ENCODE assay signal across 18 cellular contexts in the genomic region with DNA sequence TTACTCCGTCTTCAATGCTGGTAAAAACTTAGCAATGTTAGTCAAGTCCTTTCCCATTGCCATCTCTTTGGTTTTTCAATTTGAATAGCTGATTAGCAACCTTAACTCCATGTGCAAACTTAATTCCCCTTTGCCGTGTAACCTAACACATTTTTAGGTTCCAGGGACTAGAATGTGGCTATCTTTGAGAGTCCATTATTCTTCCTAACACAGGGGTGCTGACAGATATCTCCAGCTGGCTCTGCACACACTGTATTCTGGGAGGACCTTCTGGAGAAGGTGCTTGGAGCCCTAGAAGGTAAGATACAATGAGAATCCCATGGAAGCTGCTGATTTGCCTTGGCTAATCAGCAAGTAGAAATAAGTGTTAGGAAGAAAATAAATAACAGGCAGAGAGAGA. TPM values are rescaled to one million over a fixed set of nuclear protein-coding genes. Genes with fewer than 3 reads are reported as not detected.
DNase-seq lines count a peak whose midpoint lies in the region; ATAC-seq and TF ChIP-seq lines count a peak whose summit lies in the region.
"Had no signal": no experiment of that assay in that cellular context is flagged by ENCODE, and none has a peak within 500 bp of the region (broad histone marks: within the 10 kb centered on the region; RNA-seq: fewer than 3 reads in every experiment).

No MANE protein-coding gene starts in this region.

- no peak overlapping the region for H3K27ac Mint-ChIP-seq in T-helper 17 cell
- peak overlapping the region; percentile 29 for H3K27ac Mint-ChIP-seq in neural crest cell (ENCODE audit: unreplicated experiment)
- H3K27ac Mint-ChIP-seq: B cell; CD4-positive, alpha-beta T cell; CD8-positive, alpha-beta T cell had no signal

- no peak for TF ChIP-seq CTCF in neural crest cell (conservative IDR thresholded peaks at IDR 0.05)

- H3K27me3 Mint-ChIP-seq in T-helper 17 cell (peaks cover 11% of the 10 kb centered on the region), neural crest cell (ENCODE audit: low read depth) (no peaks in the 10 kb centered on the region)
- H3K27me3 Mint-ChIP-seq: B cell had no signal

- peaks cover 5% of the 10 kb centered on the region for H3K4me1 Mint-ChIP-seq in T-helper 17 cell
- peaks cover 34% of the 10 kb centered on the region for H3K4me1 Mint-ChIP-seq in neural crest cell

- H3K9me3 ChIP-seq in T-helper 17 cell (ENCODE audit: control insufficient read depth, low read length, poor library complexity, severe bottlenecking), result no peaks in the 10 kb centered on the region
- H3K9me3 ChIP-seq: A549; BLaER1 treated with 17β-estradiol and CSF1 and Interleukin-3, amounts not matched to agents 10 nM and 100 nM had no signal

- H3K9me3 Mint-ChIP-seq in neural crest cell, result no peaks in the 10 kb centered on the region
- H3K9me3 Mint-ChIP-seq: CD4-positive, alpha-beta T cell; CD8-positive, alpha-beta T cell had no signal

- H3K27ac ChIP-seq in cingulate gyrus (ENCODE audit: low read depth, low read length), result peak overlapping the region; percentile 11
- H3K27ac ChIP-seq: 22Rv1; A549; BLaER1 treated with 17β-estradiol and CSF1 and Interleukin-3, amounts not matched to agents 10 nM and 100 nM; C4-2B had no signal

- H3K36me3 Mint-ChIP-seq in T-helper 17 cell (ENCODE audit: low read depth), result no peaks in the 10 kb centered on the region
- no peaks in the 10 kb centered on the region for H3K36me3 Mint-ChIP-seq in neural crest cell (ENCODE audit: low read depth)
- H3K36me3 Mint-ChIP-seq: CD8-positive, alpha-beta T cell had no signal

- peak overlapping the region; percentile 41 for H3K4me3 Mint-ChIP-seq in T-helper 17 cell
- no peak overlapping the region for H3K4me3 Mint-ChIP-seq in neural crest cell
- H3K4me3 Mint-ChIP-seq: B cell; CD4-positive, alpha-beta T cell; CD8-positive, alpha-beta T cell had no signal

- DNase-seq in T-helper 17 cell (no peak), neural crest cell (ENCODE audit: low read depth, low spot score) (no peak), COLO668 (lab: John Stamatoyannopoulos, UW; ENCODE audit: unreplicated experiment) (no peak)
- no peak for DNase-seq in activated naive CD4-positive, alpha-beta T cell (lab: John Stamatoyannopoulos, UW)
- DNase-seq: AML-193; Calu3; CD4-positive, alpha-beta T cell; CD8-positive, alpha-beta T cell; COR-L47; DMS79 treated with DMSO at 0.1 percent for 48 hours had no signal

- ATAC-seq in T-helper 17 cell, result no peak
- no peak for ATAC-seq in activated CD4-positive, CD25-positive, alpha-beta regulatory T cell treated with anti-CD3 and anti-CD28 coated beads, Interleukin-2, amount 50 U/mL, for 24 hours
- ATAC-seq: A549; CD8-positive, alpha-beta T cell; GM12878 had no signal

RNA-seq across cellular contexts. Expression of gene PPP1R21, which starts 15.2 kb away (rescaled TPM):
- total RNA-seq in T-helper 17 cell, result 10 to 100 TPM; 25.2 to 30.6 TPM
- 16.9 and 17.9 TPM in 2 replicates for total RNA-seq in neural crest cell
